In genomic region chr9:100352727-100353505, GRCh38 we compare ENCODE assay signal across 8 cellular contexts. TPM values are rescaled to one million over a fixed set of nuclear protein-coding genes. Genes with fewer than 3 reads are reported as not detected.
DNase-seq lines count a peak whose midpoint lies in the region; ATAC-seq lines count a peak whose summit lies in the region.

TSS of gene TEX10 (minus strand) at chr9:100352942. CDS start at chr9:100349363, 3,579 bp downstream.

- CTCF ChIA-PET in activated CD8-positive, alpha-beta memory T cell treated with anti-CD3 and anti-CD28 coated beads, Interleukin-2, amount 10 ng/mL, durations not matched to agents 7 days and 5 days (lab: Charles Lee): interaction anchor here (1.1 to 6.2 kb wide), 5 partner anchors 10 to 85 kb away, joined by 4 to 30 read pairs (median 10); no protein-coding TSS in a partner anchor

- peak within 1 kb of the TSS; percentile 98 for H3K4me3 Mint-ChIP-seq in activated CD8-positive, alpha-beta memory T cell treated with anti-CD3 and anti-CD28 coated beads, Interleukin-2, amount 10 ng/mL, durations not matched to agents 7 days and 5 days

- DNase-seq in COLO829 (ENCODE audit: low spot score): peak; percentile 92
- peak; percentile 87 for DNase-seq in HT1080 (ENCODE audit: low read depth)
- DNase-seq in NOMO-1 treated with dmso at 0.1 percent for 144 hours (lab: John Stamatoyannopoulos, UW; ENCODE audit: unreplicated experiment): peak; percentile 78
- DNase-seq in activated CD8-positive, alpha-beta memory T cell treated with anti-CD3 and anti-CD28 coated beads, Interleukin-2, amount 10 ng/mL, durations not matched to agents 7 days and 5 days: peak; percentile 91
- peak; percentile 95 for DNase-seq in mesenteric fat pad (ENCODE audit: low spot score)
- DNase-seq in stimulated activated CD8-positive, alpha-beta memory T cell treated with anti-CD3 and anti-CD28 coated beads, Interleukin-15, amount 100 ng/mL, for 1 hour (ENCODE audit: low read depth): peak; percentile 79

- in situ Hi-C loops in endometrial microvascular endothelial cells (cut with HindIII; ENCODE audit: inconsistent ontology term, low pct_unique_long_range_greater_than_20kb, low sequenced_read_pairs): no loop called here

- H3K36me3 Mint-ChIP-seq in activated CD8-positive, alpha-beta memory T cell treated with anti-CD3 and anti-CD28 coated beads, Interleukin-2, amount 10 ng/mL, durations not matched to agents 7 days and 5 days: peaks cover 26% of the 10 kb centered on the region

- peak; percentile 83 for ATAC-seq in GM21360 (IDR thresholded peaks at IDR 0.05; ENCODE audit: unreplicated experiment)
- ATAC-seq in activated CD8-positive, alpha-beta memory T cell treated with anti-CD3 and anti-CD28 coated beads, Interleukin-2, amount 10 ng/mL, durations not matched to agents 7 days and 5 days: peak; percentile 88

- H3K4me1 Mint-ChIP-seq in activated CD8-positive, alpha-beta memory T cell treated with anti-CD3 and anti-CD28 coated beads, Interleukin-2, amount 10 ng/mL, durations not matched to agents 7 days and 5 days: peaks cover 48% of the 10 kb centered on the region

- no peaks in the 10 kb centered on the region for H3K27me3 Mint-ChIP-seq in activated CD8-positive, alpha-beta memory T cell treated with anti-CD3 and anti-CD28 coated beads, Interleukin-2, amount 10 ng/mL, durations not matched to agents 7 days and 5 days

- H3K9me3 Mint-ChIP-seq in activated CD8-positive, alpha-beta memory T cell treated with anti-CD3 and anti-CD28 coated beads, Interleukin-2, amount 10 ng/mL, durations not matched to agents 7 days and 5 days (ENCODE audit: low read depth): peaks cover 6% of the 10 kb centered on the region

- peak within 1 kb of the TSS; percentile 90 for H3K27ac Mint-ChIP-seq in activated CD8-positive, alpha-beta memory T cell treated with anti-CD3 and anti-CD28 coated beads, Interleukin-2, amount 10 ng/mL, durations not matched to agents 7 days and 5 days

RNA-seq across cellular contexts. Expression of gene TEX10, which starts in this region (rescaled TPM):
- total RNA-seq in HT1080 (2014; rRNA removed; shearing (Covaris generic)): 81.5 and 92.8 TPM in 2 replicates
- polyA plus RNA-seq in HT1080 (2015; cell fraction: cytosol; rRNA removed): 49.9 and 56.6 TPM in 2 replicates
- 84.2 and 90.2 TPM in 2 replicates for polyA plus RNA-seq in HT1080 (2015; cell fraction: nucleus; rRNA removed)
- 10 to 100 TPM; 21.0 to 24.4 TPM for total RNA-seq in activated CD8-positive, alpha-beta memory T cell treated with anti-CD3 and anti-CD28 coated beads, Interleukin-2, amount 10 ng/mL, durations not matched to agents 7 days and 5 days
- total RNA-seq in endometrial microvascular endothelial cells (ENCODE audit: inconsistent ontology term): 33.7 TPM
- 10.1 TPM for total RNA-seq in mesenteric fat pad

Comparison
In these comparisons a context has a peak if more than half of its experiments do, and no peak if none do; other contexts are left out.
1. Peak in every context shown above with its lines: DNase-seq and ATAC-seq.